ENCODE assay signal across 1 cellular context in the genomic region with DNA sequence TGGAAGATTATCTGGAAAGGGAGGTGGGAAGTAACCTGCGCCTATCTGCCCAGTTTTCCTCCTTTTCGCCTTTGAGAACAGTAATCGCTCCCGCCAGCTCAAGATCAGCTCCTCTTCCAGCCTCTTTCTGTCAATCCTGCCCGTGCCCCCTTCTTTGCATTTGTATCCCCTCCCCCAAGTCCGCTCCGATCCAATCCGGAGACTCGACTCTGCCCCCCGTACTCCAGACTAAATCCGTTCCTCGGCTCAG.
TF ChIP-seq lines count a peak whose summit lies in the region.

No MANE protein-coding gene starts in this region.

TF ChIP-seq in GM12878, 131 proteins besides CTCF, POLR2A, EP300 and RAD21 (continued from another document and continues in another):
- TF ChIP-seq, protein P1, sequence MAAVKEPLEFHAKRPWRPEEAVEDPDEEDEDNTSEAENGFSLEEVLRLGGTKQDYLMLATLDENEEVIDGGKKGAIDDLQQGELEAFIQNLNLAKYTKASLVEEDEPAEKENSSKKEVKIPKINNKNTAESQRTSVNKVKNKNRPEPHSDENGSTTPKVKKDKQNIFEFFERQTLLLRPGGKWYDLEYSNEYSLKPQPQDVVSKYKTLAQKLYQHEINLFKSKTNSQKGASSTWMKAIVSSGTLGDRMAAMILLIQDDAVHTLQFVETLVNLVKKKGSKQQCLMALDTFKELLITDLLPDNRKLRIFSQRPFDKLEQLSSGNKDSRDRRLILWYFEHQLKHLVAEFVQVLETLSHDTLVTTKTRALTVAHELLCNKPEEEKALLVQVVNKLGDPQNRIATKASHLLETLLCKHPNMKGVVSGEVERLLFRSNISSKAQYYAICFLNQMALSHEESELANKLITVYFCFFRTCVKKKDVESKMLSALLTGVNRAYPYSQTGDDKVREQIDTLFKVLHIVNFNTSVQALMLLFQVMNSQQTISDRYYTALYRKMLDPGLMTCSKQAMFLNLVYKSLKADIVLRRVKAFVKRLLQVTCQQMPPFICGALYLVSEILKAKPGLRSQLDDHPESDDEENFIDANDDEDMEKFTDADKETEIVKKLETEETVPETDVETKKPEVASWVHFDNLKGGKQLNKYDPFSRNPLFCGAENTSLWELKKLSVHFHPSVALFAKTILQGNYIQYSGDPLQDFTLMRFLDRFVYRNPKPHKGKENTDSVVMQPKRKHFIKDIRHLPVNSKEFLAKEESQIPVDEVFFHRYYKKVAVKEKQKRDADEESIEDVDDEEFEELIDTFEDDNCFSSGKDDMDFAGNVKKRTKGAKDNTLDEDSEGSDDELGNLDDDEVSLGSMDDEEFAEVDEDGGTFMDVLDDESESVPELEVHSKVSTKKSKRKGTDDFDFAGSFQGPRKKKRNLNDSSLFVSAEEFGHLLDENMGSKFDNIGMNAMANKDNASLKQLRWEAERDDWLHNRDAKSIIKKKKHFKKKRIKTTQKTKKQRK (IDR thresholded peaks at IDR 0.05; ENCODE audit: low read depth, low read length): no peak
- TF ChIP-seq WRNIP1 (IDR thresholded peaks at IDR 0.05; ENCODE audit: borderline replicate concordance, low read depth, low read length) (no peak), NBN (IDR thresholded peaks at IDR 0.05) (no peak; the same call in 1 of the 2 replicates), MYB (IDR thresholded peaks at IDR 0.05; ENCODE audit: borderline replicate concordance, low read depth, low read length) (no peak), POU2F2 (IDR thresholded peaks at IDR 0.05; ENCODE audit: borderline replicate concordance, low read depth, low read length) (peak; percentile 82; the same call in 2 of the 3 replicates), SREBF1 (IDR thresholded peaks at IDR 0.05; ENCODE audit: low read length) (no peak), SMARCA5 (IDR thresholded peaks at IDR 0.05) (peak; percentile 98; the same call in 1 of the 2 replicates), SUZ12 (IDR thresholded peaks at IDR 0.05; ENCODE audit: unreplicated experiment) (no peak), ASH2L (IDR thresholded peaks at IDR 0.05; ENCODE audit: borderline replicate concordance, low read depth) (no peak), ZNF207 (IDR thresholded peaks at IDR 0.05; ENCODE audit: borderline replicate concordance) (peak; percentile 28; the same call in 1 of the 2 replicates), LARP7 (IDR thresholded peaks at IDR 0.05) (no peak; the same call in 1 of the 2 replicates), BMI1 (IDR thresholded peaks at IDR 0.05; ENCODE audit: borderline replicate concordance) (no peak), SRF (IDR thresholded peaks at IDR 0.05; ENCODE audit: low read depth in 2 of 2, low read length in 2 of 2) (no peak), RCOR1 (conservative IDR thresholded peaks at IDR 0.05; ENCODE audit: low read depth, low read length) (no peak), KDM1A (IDR thresholded peaks at IDR 0.05; ENCODE audit: borderline replicate concordance) (no peak), KLF5 (IDR thresholded peaks at IDR 0.05; ENCODE audit: partially characterized antibody) (no peak), CEBPB (IDR thresholded peaks at IDR 0.05; ENCODE audit: borderline replicate concordance in 1 of 2, low read depth in 2 of 2, low read length in 2 of 2) (no peak), SMAD1 (IDR thresholded peaks at IDR 0.05; ENCODE audit: low read depth, partially characterized antibody) (peak; percentile 69), MTA3 (IDR thresholded peaks at IDR 0.05; ENCODE audit: borderline replicate concordance, low read length) (no peak), STAT1 (conservative IDR thresholded peaks at IDR 0.05) (no peak), TAF1 (IDR thresholded peaks at IDR 0.05; ENCODE audit: borderline replicate concordance, low read depth, low read length) (peak; percentile 70), ZNF274 (IDR thresholded peaks at IDR 0.05; ENCODE audit: insufficient read depth, insufficient read length) (no peak), CHD2 (IDR thresholded peaks at IDR 0.05; ENCODE audit: borderline replicate concordance, low read depth, low read length) (no peak), KAT2A (conservative IDR thresholded peaks at IDR 0.05; ENCODE audit: control insufficient read depth, low read depth, low read length) (no peak), NR2F1 (conservative IDR thresholded peaks at IDR 0.05) (no peak), JUNB (IDR thresholded peaks at IDR 0.05) (no peak), CBX5 (IDR thresholded peaks at IDR 0.05; ENCODE audit: low read depth) (no peak), ZNF24 (IDR thresholded peaks at IDR 0.05) (no peak), BCL11A (IDR thresholded peaks at IDR 0.05; ENCODE audit: low read depth, low read length) (no peak), RBBP5 (conservative IDR thresholded peaks at IDR 0.05) (no peak), HDAC2 (IDR thresholded peaks at IDR 0.05) (no peak), RUNX3 (IDR thresholded peaks at IDR 0.05; ENCODE audit: low read length) (no peak), SMAD5 (IDR thresholded peaks at IDR 0.05; ENCODE audit: low read depth) (peak; percentile 60; the same call in 1 of the 2 replicates), CREM (IDR thresholded peaks at IDR 0.05; ENCODE audit: low read depth) (no peak), CHD1 (IDR thresholded peaks at IDR 0.05; ENCODE audit: low read depth, low read length) (0 out of 2 replicates have a peak, but pooled peaks have one; percentile 14)
- TF ChIP-seq, protein P2, sequence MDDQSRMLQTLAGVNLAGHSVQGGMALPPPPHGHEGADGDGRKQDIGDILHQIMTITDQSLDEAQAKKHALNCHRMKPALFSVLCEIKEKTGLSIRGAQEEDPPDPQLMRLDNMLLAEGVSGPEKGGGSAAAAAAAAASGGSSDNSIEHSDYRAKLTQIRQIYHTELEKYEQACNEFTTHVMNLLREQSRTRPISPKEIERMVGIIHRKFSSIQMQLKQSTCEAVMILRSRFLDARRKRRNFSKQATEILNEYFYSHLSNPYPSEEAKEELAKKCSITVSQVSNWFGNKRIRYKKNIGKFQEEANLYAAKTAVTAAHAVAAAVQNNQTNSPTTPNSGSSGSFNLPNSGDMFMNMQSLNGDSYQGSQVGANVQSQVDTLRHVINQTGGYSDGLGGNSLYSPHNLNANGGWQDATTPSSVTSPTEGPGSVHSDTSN (IDR thresholded peaks at IDR 0.05; ENCODE audit: insufficient replicate concordance, low read depth, low read length): peak; percentile 73
- TF ChIP-seq, protein P3, sequence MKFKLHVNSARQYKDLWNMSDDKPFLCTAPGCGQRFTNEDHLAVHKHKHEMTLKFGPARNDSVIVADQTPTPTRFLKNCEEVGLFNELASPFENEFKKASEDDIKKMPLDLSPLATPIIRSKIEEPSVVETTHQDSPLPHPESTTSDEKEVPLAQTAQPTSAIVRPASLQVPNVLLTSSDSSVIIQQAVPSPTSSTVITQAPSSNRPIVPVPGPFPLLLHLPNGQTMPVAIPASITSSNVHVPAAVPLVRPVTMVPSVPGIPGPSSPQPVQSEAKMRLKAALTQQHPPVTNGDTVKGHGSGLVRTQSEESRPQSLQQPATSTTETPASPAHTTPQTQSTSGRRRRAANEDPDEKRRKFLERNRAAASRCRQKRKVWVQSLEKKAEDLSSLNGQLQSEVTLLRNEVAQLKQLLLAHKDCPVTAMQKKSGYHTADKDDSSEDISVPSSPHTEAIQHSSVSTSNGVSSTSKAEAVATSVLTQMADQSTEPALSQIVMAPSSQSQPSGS (IDR thresholded peaks at IDR 0.05; ENCODE audit: low read length): no peak
- TF ChIP-seq, protein P4, sequence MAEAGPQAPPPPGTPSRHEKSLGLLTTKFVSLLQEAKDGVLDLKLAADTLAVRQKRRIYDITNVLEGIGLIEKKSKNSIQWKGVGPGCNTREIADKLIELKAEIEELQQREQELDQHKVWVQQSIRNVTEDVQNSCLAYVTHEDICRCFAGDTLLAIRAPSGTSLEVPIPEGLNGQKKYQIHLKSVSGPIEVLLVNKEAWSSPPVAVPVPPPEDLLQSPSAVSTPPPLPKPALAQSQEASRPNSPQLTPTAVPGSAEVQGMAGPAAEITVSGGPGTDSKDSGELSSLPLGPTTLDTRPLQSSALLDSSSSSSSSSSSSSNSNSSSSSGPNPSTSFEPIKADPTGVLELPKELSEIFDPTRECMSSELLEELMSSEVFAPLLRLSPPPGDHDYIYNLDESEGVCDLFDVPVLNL (IDR thresholded peaks at IDR 0.05; ENCODE audit: low read depth, low read length): no peak
- TF ChIP-seq, protein P5, sequence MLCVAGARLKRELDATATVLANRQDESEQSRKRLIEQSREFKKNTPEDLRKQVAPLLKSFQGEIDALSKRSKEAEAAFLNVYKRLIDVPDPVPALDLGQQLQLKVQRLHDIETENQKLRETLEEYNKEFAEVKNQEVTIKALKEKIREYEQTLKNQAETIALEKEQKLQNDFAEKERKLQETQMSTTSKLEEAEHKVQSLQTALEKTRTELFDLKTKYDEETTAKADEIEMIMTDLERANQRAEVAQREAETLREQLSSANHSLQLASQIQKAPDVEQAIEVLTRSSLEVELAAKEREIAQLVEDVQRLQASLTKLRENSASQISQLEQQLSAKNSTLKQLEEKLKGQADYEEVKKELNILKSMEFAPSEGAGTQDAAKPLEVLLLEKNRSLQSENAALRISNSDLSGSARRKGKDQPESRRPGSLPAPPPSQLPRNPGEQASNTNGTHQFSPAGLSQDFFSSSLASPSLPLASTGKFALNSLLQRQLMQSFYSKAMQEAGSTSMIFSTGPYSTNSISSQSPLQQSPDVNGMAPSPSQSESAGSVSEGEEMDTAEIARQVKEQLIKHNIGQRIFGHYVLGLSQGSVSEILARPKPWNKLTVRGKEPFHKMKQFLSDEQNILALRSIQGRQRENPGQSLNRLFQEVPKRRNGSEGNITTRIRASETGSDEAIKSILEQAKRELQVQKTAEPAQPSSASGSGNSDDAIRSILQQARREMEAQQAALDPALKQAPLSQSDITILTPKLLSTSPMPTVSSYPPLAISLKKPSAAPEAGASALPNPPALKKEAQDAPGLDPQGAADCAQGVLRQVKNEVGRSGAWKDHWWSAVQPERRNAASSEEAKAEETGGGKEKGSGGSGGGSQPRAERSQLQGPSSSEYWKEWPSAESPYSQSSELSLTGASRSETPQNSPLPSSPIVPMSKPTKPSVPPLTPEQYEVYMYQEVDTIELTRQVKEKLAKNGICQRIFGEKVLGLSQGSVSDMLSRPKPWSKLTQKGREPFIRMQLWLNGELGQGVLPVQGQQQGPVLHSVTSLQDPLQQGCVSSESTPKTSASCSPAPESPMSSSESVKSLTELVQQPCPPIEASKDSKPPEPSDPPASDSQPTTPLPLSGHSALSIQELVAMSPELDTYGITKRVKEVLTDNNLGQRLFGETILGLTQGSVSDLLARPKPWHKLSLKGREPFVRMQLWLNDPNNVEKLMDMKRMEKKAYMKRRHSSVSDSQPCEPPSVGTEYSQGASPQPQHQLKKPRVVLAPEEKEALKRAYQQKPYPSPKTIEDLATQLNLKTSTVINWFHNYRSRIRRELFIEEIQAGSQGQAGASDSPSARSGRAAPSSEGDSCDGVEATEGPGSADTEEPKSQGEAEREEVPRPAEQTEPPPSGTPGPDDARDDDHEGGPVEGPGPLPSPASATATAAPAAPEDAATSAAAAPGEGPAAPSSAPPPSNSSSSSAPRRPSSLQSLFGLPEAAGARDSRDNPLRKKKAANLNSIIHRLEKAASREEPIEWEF (IDR thresholded peaks at IDR 0.05; ENCODE audit: insufficient replicate concordance, low read depth, low read length): no peak
- TF ChIP-seq, protein P6, sequence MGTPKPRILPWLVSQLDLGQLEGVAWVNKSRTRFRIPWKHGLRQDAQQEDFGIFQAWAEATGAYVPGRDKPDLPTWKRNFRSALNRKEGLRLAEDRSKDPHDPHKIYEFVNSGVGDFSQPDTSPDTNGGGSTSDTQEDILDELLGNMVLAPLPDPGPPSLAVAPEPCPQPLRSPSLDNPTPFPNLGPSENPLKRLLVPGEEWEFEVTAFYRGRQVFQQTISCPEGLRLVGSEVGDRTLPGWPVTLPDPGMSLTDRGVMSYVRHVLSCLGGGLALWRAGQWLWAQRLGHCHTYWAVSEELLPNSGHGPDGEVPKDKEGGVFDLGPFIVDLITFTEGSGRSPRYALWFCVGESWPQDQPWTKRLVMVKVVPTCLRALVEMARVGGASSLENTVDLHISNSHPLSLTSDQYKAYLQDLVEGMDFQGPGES (IDR thresholded peaks at IDR 0.05): no peak
- TF ChIP-seq, protein P7, sequence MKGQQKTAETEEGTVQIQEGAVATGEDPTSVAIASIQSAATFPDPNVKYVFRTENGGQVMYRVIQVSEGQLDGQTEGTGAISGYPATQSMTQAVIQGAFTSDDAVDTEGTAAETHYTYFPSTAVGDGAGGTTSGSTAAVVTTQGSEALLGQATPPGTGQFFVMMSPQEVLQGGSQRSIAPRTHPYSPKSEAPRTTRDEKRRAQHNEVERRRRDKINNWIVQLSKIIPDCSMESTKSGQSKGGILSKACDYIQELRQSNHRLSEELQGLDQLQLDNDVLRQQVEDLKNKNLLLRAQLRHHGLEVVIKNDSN (IDR thresholded peaks at IDR 0.05; ENCODE audit: borderline replicate concordance, extremely low read length, insufficient read depth, low read depth, low read length): no peak
- TF ChIP-seq, protein P8, sequence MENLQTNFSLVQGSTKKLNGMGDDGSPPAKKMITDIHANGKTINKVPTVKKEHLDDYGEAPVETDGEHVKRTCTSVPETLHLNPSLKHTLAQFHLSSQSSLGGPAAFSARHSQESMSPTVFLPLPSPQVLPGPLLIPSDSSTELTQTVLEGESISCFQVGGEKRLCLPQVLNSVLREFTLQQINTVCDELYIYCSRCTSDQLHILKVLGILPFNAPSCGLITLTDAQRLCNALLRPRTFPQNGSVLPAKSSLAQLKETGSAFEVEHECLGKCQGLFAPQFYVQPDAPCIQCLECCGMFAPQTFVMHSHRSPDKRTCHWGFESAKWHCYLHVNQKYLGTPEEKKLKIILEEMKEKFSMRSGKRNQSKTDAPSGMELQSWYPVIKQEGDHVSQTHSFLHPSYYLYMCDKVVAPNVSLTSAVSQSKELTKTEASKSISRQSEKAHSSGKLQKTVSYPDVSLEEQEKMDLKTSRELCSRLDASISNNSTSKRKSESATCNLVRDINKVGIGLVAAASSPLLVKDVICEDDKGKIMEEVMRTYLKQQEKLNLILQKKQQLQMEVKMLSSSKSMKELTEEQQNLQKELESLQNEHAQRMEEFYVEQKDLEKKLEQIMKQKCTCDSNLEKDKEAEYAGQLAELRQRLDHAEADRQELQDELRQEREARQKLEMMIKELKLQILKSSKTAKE (IDR thresholded peaks at IDR 0.05; ENCODE audit: low read depth, poor library complexity, severe bottlenecking): no peak
- TF ChIP-seq, protein P9, sequence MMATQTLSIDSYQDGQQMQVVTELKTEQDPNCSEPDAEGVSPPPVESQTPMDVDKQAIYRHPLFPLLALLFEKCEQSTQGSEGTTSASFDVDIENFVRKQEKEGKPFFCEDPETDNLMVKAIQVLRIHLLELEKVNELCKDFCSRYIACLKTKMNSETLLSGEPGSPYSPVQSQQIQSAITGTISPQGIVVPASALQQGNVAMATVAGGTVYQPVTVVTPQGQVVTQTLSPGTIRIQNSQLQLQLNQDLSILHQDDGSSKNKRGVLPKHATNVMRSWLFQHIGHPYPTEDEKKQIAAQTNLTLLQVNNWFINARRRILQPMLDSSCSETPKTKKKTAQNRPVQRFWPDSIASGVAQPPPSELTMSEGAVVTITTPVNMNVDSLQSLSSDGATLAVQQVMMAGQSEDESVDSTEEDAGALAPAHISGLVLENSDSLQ (IDR thresholded peaks at IDR 0.05): peak; percentile 95
